In genomic region chr17:73272906-73273218, GRCh38 we compare ENCODE assay signal across 19 cellular contexts. TPM values are rescaled to one million over a fixed set of nuclear protein-coding genes. Genes with fewer than 3 reads are reported as not detected.
"Had no signal": no experiment of that assay in that cellular context is flagged by ENCODE, and none has a peak within 500 bp of the region (broad histone marks: within the 10 kb centered on the region; RNA-seq: fewer than 3 reads in every experiment).

No MANE protein-coding gene starts in this region.

- ATAC-seq: gastroesophageal sphincter; stimulated activated effector memory CD8-positive, alpha-beta T cell treated with anti-CD3 and anti-CD28 coated beads, Interleukin-12 subunit alpha, Interleukin-12 subunit beta, amount 100 ng/mL, for 72 hours had no signal

- H3K4me3 ChIP-seq: gastroesophageal sphincter, thyroid gland had no signal

- H3K36me3 Mint-ChIP-seq: activated naive CD8-positive, alpha-beta T cell treated with anti-CD3 and anti-CD28 coated beads, Interleukin-2, amount 10 ng/mL, durations not matched to agents 7 days and 5 days; stimulated activated effector memory CD8-positive, alpha-beta T cell treated with anti-CD3 and anti-CD28 coated beads, Interleukin-12 subunit alpha, Interleukin-12 subunit beta, amount 100 ng/mL, for 72 hours had no signal

- H3K27ac ChIP-seq: brain microvascular endothelial cell, gastroesophageal sphincter, thyroid gland had no signal

- H3K27me3 ChIP-seq: brain microvascular endothelial cell, gastroesophageal sphincter, thyroid gland had no signal

- H3K9me3 Mint-ChIP-seq: activated CD4-positive, alpha-beta T cell treated with anti-CD3 and anti-CD28 coated beads, Interleukin-2, amount 10 ng/mL, durations not matched to agents 7 days and 5 days; activated naive CD8-positive, alpha-beta T cell treated with anti-CD3 and anti-CD28 coated beads, Interleukin-2, amount 10 ng/mL, durations not matched to agents 7 days and 5 days; stimulated activated effector memory CD8-positive, alpha-beta T cell treated with anti-CD3 and anti-CD28 coated beads, Interleukin-12 subunit alpha, Interleukin-12 subunit beta, amount 100 ng/mL, for 72 hours had no signal

- H3K9me3 ChIP-seq: gastroesophageal sphincter, thyroid gland had no signal

- H3K27ac Mint-ChIP-seq: activated CD4-positive, alpha-beta T cell treated with anti-CD3 and anti-CD28 coated beads, Interleukin-2, amount 10 ng/mL, durations not matched to agents 7 days and 5 days; activated naive CD8-positive, alpha-beta T cell treated with anti-CD3 and anti-CD28 coated beads, Interleukin-2, amount 10 ng/mL, durations not matched to agents 7 days and 5 days; nephron progenitor cell; stimulated activated effector memory CD8-positive, alpha-beta T cell treated with anti-CD3 and anti-CD28 coated beads, Interleukin-12 subunit alpha, Interleukin-12 subunit beta, amount 100 ng/mL, for 72 hours had no signal

- DNase-seq: activated CD4-positive, alpha-beta T cell treated with anti-CD3 and anti-CD28 coated beads, Interleukin-2, amount 10 ng/mL, durations not matched to agents 7 days and 5 days; activated naive CD4-positive, alpha-beta T cell; activated naive CD8-positive, alpha-beta T cell treated with anti-CD3 and anti-CD28 coated beads, Interleukin-2, amount 10 ng/mL, durations not matched to agents 7 days and 5 days; brain microvascular endothelial cell; cerebellar nuclear complex; nephron progenitor cell; stimulated activated CD4-positive, alpha-beta T cell treated with anti-CD3 and anti-CD28 coated beads, Interleukin-2, amount 100 ng/mL, for 24 hours; SW 1271; thyroid gland had no signal

- H3K27me3 Mint-ChIP-seq: activated CD4-positive, alpha-beta T cell treated with anti-CD3 and anti-CD28 coated beads, Interleukin-2, amount 10 ng/mL, durations not matched to agents 7 days and 5 days; activated naive CD8-positive, alpha-beta T cell treated with anti-CD3 and anti-CD28 coated beads, Interleukin-2, amount 10 ng/mL, durations not matched to agents 7 days and 5 days had no signal

- H3K4me1 Mint-ChIP-seq: activated CD4-positive, alpha-beta T cell treated with anti-CD3 and anti-CD28 coated beads, Interleukin-2, amount 10 ng/mL, durations not matched to agents 7 days and 5 days; activated naive CD8-positive, alpha-beta T cell treated with anti-CD3 and anti-CD28 coated beads, Interleukin-2, amount 10 ng/mL, durations not matched to agents 7 days and 5 days; stimulated activated effector memory CD8-positive, alpha-beta T cell treated with anti-CD3 and anti-CD28 coated beads, Interleukin-12 subunit alpha, Interleukin-12 subunit beta, amount 100 ng/mL, for 72 hours had no signal

- H3K4me3 Mint-ChIP-seq: activated CD4-positive, alpha-beta T cell treated with anti-CD3 and anti-CD28 coated beads, Interleukin-2, amount 10 ng/mL, durations not matched to agents 7 days and 5 days; activated naive CD8-positive, alpha-beta T cell treated with anti-CD3 and anti-CD28 coated beads, Interleukin-2, amount 10 ng/mL, durations not matched to agents 7 days and 5 days; stimulated activated effector memory CD8-positive, alpha-beta T cell treated with anti-CD3 and anti-CD28 coated beads, Interleukin-12 subunit alpha, Interleukin-12 subunit beta, amount 100 ng/mL, for 72 hours had no signal

- H3K36me3 ChIP-seq: brain microvascular endothelial cell, gastroesophageal sphincter, thyroid gland had no signal

RNA-seq across cellular contexts. Expression of gene CPSF4L, which starts 11.2 kb away (rescaled TPM):
- total RNA-seq: activated CD4-positive, alpha-beta T cell treated with anti-CD3 and anti-CD28 coated beads, Interleukin-2, amount 10 ng/mL, durations not matched to agents 7 days and 5 days; activated CD8-positive, alpha-beta memory T cell treated with anti-CD3 and anti-CD28 coated beads for 36 hours; activated naive CD8-positive, alpha-beta T cell treated with anti-CD3 and anti-CD28 coated beads, Interleukin-2, amount 10 ng/mL, durations not matched to agents 7 days and 5 days; dermis microvascular lymphatic vessel endothelial cell; epithelial cell of proximal tubule; gastroesophageal sphincter; liver; osteoblast; T-helper 2 cell treated with Interferon-gamma antibody and Interleukin-4, amounts not matched to agents 100 ng/mL and 5 ng/mL, for 36 hours; thyroid gland had no signal
- polyA plus RNA-seq: keratinocyte, liver, urinary bladder had no signal
